Comparison of ENCODE assay signal across 20 cellular contexts in the genomic region with DNA sequence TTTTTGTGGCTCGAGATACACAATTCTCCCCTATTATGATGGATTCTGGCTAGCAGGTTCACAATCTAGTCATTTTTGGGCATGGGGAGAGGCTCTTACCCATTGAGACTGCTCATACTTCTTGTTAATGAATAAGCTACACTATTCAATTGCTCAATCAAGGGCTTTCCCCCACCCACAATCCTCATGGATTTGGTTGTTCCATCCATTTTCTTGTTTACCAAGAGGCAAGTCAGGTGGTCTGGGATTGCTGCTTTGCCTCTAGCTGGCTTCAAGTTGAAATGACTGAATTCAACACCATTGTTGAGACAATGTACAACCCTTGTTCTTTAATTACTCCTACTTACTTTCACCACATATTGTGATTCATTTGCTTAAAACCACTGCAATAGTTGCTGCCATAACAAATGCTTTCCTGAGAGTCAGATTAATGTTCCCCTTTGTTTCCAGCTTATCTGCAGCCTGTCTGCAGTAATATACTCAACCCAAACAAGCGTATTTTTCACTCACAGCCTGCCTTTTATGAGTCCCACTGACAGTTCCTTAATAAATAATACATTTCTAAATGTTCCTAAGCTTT.
DNase-seq lines count a peak whose midpoint lies in the region; ATAC-seq and TF ChIP-seq lines count a peak whose summit lies in the region.
"Had no signal": no experiment of that assay in that cellular context is flagged by ENCODE, and none has a peak within 500 bp of the region (broad histone marks: within the 10 kb centered on the region; RNA-seq: fewer than 3 reads in every experiment).

No MANE protein-coding gene starts in this region.

- no peaks in the 10 kb centered on the region for H3K79me1 ChIP-seq in mesenchymal stem cell (replicated peaks; ENCODE audit: low read length, poor library complexity, severe bottlenecking)

- no peak for TF ChIP-seq POLR2A in thyroid gland (IDR thresholded peaks at IDR 0.05)

- H3K23ac ChIP-seq in mesenchymal stem cell (ENCODE audit: low read length in 2 of 2): no peak overlapping the region

- H2AK5ac ChIP-seq in mesenchymal stem cell (ENCODE audit: low read length, severe bottlenecking): no peak overlapping the region

- no peak overlapping the region for H2BK12ac ChIP-seq in mesenchymal stem cell (ENCODE audit: low read length in 2 of 2)

- H3K36me3 ChIP-seq in mesenchymal stem cell (ENCODE audit: control insufficient read depth in 1 of 2, insufficient read depth in 2 of 2, low read depth in 1 of 2, low read length in 2 of 2) (no peaks in the 10 kb centered on the region), thyroid gland (no peaks in the 10 kb centered on the region)
- H3K36me3 ChIP-seq: BE2C, heart left ventricle, lower lobe of right lung had no signal

- no peak for ATAC-seq in activated T-cell treated with anti-CD3 and anti-CD28 coated beads, Interleukin-2, amount 50 U/mL, for 72 hours (replicated peaks in 1 of 2)
- ATAC-seq in stimulated activated naive B cell treated with anti-CD40 and anti-IgM and Interleukin-4, amounts not matched to agents 10 μg/mL and 1 μg/mL and 100 μg/mL, for 72 hours (replicated peaks): no peak
- ATAC-seq: body of pancreas; effector memory CD8-positive, alpha-beta T cell; lower lobe of right lung; T-cell had no signal

- H4K8ac ChIP-seq in mesenchymal stem cell (ENCODE audit: low read length): no peak overlapping the region

- H3K27ac ChIP-seq in mesenchymal stem cell (ENCODE audit: low read length, poor library complexity, severe bottlenecking): no peak overlapping the region
- H3K27ac ChIP-seq in thyroid gland: no peak overlapping the region
- H3K27ac ChIP-seq: body of pancreas, heart left ventricle, lower lobe of right lung, RWPE1 had no signal

- no peak overlapping the region for H3K27ac Mint-ChIP-seq in activated T-cell treated with anti-CD3 and anti-CD28 coated beads, Interleukin-2, amount 50 U/mL, for 72 hours
- no peak overlapping the region for H3K27ac Mint-ChIP-seq in stimulated activated naive B cell treated with anti-CD40 and anti-IgM and Interleukin-4, amounts not matched to agents 10 μg/mL and 1 μg/mL and 100 μg/mL, for 72 hours
- H3K27ac Mint-ChIP-seq: activated naive CD8-positive, alpha-beta T cell treated with anti-CD3 and anti-CD28 coated beads for 36 hours; effector memory CD8-positive, alpha-beta T cell; T-cell had no signal

- H3K4me1 Mint-ChIP-seq in activated T-cell treated with anti-CD3 and anti-CD28 coated beads, Interleukin-2, amount 50 U/mL, for 72 hours (ENCODE audit: low read depth): no peaks in the 10 kb centered on the region
- no peaks in the 10 kb centered on the region for H3K4me1 Mint-ChIP-seq in stimulated activated naive B cell treated with anti-CD40 and anti-IgM and Interleukin-4, amounts not matched to agents 10 μg/mL and 1 μg/mL and 100 μg/mL, for 72 hours
- H3K4me1 Mint-ChIP-seq: activated naive CD8-positive, alpha-beta T cell treated with anti-CD3 and anti-CD28 coated beads for 36 hours; T-cell had no signal

- H2AFZ ChIP-seq in mesenchymal stem cell (ENCODE audit: low read depth, low read length): no peak overlapping the region

- no peak overlapping the region for H4K91ac ChIP-seq in mesenchymal stem cell (ENCODE audit: low read length)

- DNase-seq in NCI-H2107 treated with DMSO at 0.1 percent for 48 hours (lab: John Stamatoyannopoulos, UW; ENCODE audit: unreplicated experiment) (peak; percentile 78), NCI-H2107 (lab: John Stamatoyannopoulos, UW) (no peak), NCI-H128 (lab: John Stamatoyannopoulos, UW; ENCODE audit: unreplicated experiment) (peak; percentile 81), epithelial cell of esophagus (ENCODE audit: low read depth) (peak; percentile 0), mesenchymal stem cell (peak; percentile 23), thyroid gland (no peak)
- no peak for DNase-seq in activated T-cell treated with anti-CD3 and anti-CD28 coated beads, Interleukin-2, amount 50 U/mL, for 72 hours
- no peak for DNase-seq in stimulated activated naive B cell treated with anti-CD40 and anti-IgM and Interleukin-4, amounts not matched to agents 10 μg/mL and 1 μg/mL and 100 μg/mL, for 72 hours
- DNase-seq: activated CD4-positive, alpha-beta T cell treated with anti-CD3 and anti-CD28 coated beads for 4 hours; activated naive CD8-positive, alpha-beta T cell treated with anti-CD3 and anti-CD28 coated beads for 36 hours; BE2C; body of pancreas; Caco-2; effector memory CD8-positive, alpha-beta T cell; H9; heart left ventricle; lower lobe of right lung; NCI-H146; T-cell had no signal

- no peak overlapping the region for H3K4me3 ChIP-seq in epithelial cell of esophagus (ENCODE audit: low read length)
- no peak overlapping the region for H3K4me3 ChIP-seq in mesenchymal stem cell (ENCODE audit: insufficient read depth in 1 of 2, low read depth in 1 of 2, low read length in 2 of 2)
- H3K4me3 ChIP-seq in thyroid gland (replicated peaks in 1 of 3): no peak overlapping the region
- H3K4me3 ChIP-seq: body of pancreas, heart left ventricle, lower lobe of right lung had no signal

- no peak overlapping the region for H3K14ac ChIP-seq in mesenchymal stem cell (ENCODE audit: low read length in 2 of 2)

- no peaks in the 10 kb centered on the region for H3K27me3 ChIP-seq in mesenchymal stem cell (ENCODE audit: control insufficient read depth in 1 of 2, insufficient read depth in 1 of 2, low read length in 2 of 2)
- no peaks in the 10 kb centered on the region for H3K27me3 ChIP-seq in thyroid gland
- H3K27me3 ChIP-seq: BE2C, body of pancreas, heart left ventricle had no signal

- H3K4ac ChIP-seq in mesenchymal stem cell (ENCODE audit: low read depth in 1 of 2, low read length in 2 of 2): no peak overlapping the region

- H3K4me2 ChIP-seq in mesenchymal stem cell (ENCODE audit: low read length, poor library complexity, severe bottlenecking): no peak overlapping the region

- H3K9me3 ChIP-seq in mesenchymal stem cell (ENCODE audit: control insufficient read depth, low read length) (no peaks in the 10 kb centered on the region), thyroid gland (no peaks in the 10 kb centered on the region)
- H3K9me3 ChIP-seq: BE2C, body of pancreas, Caco-2, heart left ventricle, lower lobe of right lung had no signal

- H2BK120ac ChIP-seq in mesenchymal stem cell (ENCODE audit: low read depth, low read length): no peak overlapping the region

- H2BK5ac ChIP-seq in mesenchymal stem cell (ENCODE audit: low read depth, low read length, poor library complexity, severe bottlenecking): no peak overlapping the region

- H3K36me3 Mint-ChIP-seq in activated T-cell treated with anti-CD3 and anti-CD28 coated beads, Interleukin-2, amount 50 U/mL, for 72 hours (ENCODE audit: insufficient read depth in 2 of 2): peaks cover 0 to 2% of the 10 kb centered on the region in 2 donors
- H3K36me3 Mint-ChIP-seq in stimulated activated naive B cell treated with anti-CD40 and anti-IgM and Interleukin-4, amounts not matched to agents 10 μg/mL and 1 μg/mL and 100 μg/mL, for 72 hours: no peaks in the 10 kb centered on the region
- H3K36me3 Mint-ChIP-seq: activated naive CD8-positive, alpha-beta T cell treated with anti-CD3 and anti-CD28 coated beads for 36 hours; T-cell had no signal

- TF ChIP-seq CTCF in epithelial cell of esophagus (IDR thresholded peaks at IDR 0.05; ENCODE audit: insufficient read depth, low read depth, low read length, missing control alignments) (no peak), thyroid gland (IDR thresholded peaks at IDR 0.05) (no peak)

- intact Hi-C loops in thyroid gland (cut with DNase I): no loop called here

- no peak overlapping the region for H2BK15ac ChIP-seq in mesenchymal stem cell (ENCODE audit: low read depth, poor library complexity, severe bottlenecking)

- no peaks in the 10 kb centered on the region for H3K27me3 Mint-ChIP-seq in activated T-cell treated with anti-CD3 and anti-CD28 coated beads, Interleukin-2, amount 50 U/mL, for 72 hours (ENCODE audit: low read depth)
- H3K27me3 Mint-ChIP-seq in stimulated activated naive B cell treated with anti-CD40 and anti-IgM and Interleukin-4, amounts not matched to agents 10 μg/mL and 1 μg/mL and 100 μg/mL, for 72 hours: no peaks in the 10 kb centered on the region
- H3K27me3 Mint-ChIP-seq: activated naive CD8-positive, alpha-beta T cell treated with anti-CD3 and anti-CD28 coated beads for 36 hours; effector memory CD8-positive, alpha-beta T cell; T-cell had no signal

- 71% methylated on average over 2 of the region's 2 CpGs for WGBS in mesenchymal stem cell
- WGBS in thyroid gland, 2 donors: 77 to 78% methylated on average over 2 of the region's 2 CpGs

- no peak overlapping the region for H3K9ac ChIP-seq in mesenchymal stem cell (ENCODE audit: low read length)

- no peak overlapping the region for H3K4me3 Mint-ChIP-seq in activated T-cell treated with anti-CD3 and anti-CD28 coated beads, Interleukin-2, amount 50 U/mL, for 72 hours
- H3K4me3 Mint-ChIP-seq in stimulated activated naive B cell treated with anti-CD40 and anti-IgM and Interleukin-4, amounts not matched to agents 10 μg/mL and 1 μg/mL and 100 μg/mL, for 72 hours: no peak overlapping the region
- H3K4me3 Mint-ChIP-seq: activated naive CD8-positive, alpha-beta T cell treated with anti-CD3 and anti-CD28 coated beads for 36 hours; effector memory CD8-positive, alpha-beta T cell; H9; T-cell had no signal

- no peak overlapping the region for H3K18ac ChIP-seq in mesenchymal stem cell (ENCODE audit: low read depth in 1 of 2, low read length in 2 of 2)

- no peaks in the 10 kb centered on the region for H3K4me1 ChIP-seq in mesenchymal stem cell (ENCODE audit: control insufficient read depth, insufficient read depth, low read depth, low read length)
- H3K4me1 ChIP-seq in thyroid gland: no peaks in the 10 kb centered on the region
- H3K4me1 ChIP-seq: BE2C, body of pancreas, Caco-2, heart left ventricle, lower lobe of right lung had no signal

- H3K9me3 Mint-ChIP-seq in activated T-cell treated with anti-CD3 and anti-CD28 coated beads, Interleukin-2, amount 50 U/mL, for 72 hours: peaks cover 6 to 17% of the 10 kb centered on the region in 2 donors
- peaks cover 0 to 5% of the 10 kb centered on the region in 2 donors for H3K9me3 Mint-ChIP-seq in stimulated activated naive B cell treated with anti-CD40 and anti-IgM and Interleukin-4, amounts not matched to agents 10 μg/mL and 1 μg/mL and 100 μg/mL, for 72 hours

Comparison
In these comparisons a context has a peak if more than half of its experiments do, and no peak if none do; other contexts are left out.
1. DNase-seq: peak in NCI-H2107 treated with DMSO at 0.1 percent for 48 hours (single experiment), NCI-H128 (single experiment), epithelial cell of esophagus (single experiment) and mesenchymal stem cell (single experiment); none in NCI-H2107 (single experiment), thyroid gland (0 of 2), activated T-cell treated with anti-CD3 and anti-CD28 coated beads, Interleukin-2, amount 50 U/mL, for 72 hours (0 of 2) and stimulated activated naive B cell treated with anti-CD40 and anti-IgM and Interleukin-4, amounts not matched to agents 10 μg/mL and 1 μg/mL and 100 μg/mL, for 72 hours (single experiment).